In the genomic region with DNA sequence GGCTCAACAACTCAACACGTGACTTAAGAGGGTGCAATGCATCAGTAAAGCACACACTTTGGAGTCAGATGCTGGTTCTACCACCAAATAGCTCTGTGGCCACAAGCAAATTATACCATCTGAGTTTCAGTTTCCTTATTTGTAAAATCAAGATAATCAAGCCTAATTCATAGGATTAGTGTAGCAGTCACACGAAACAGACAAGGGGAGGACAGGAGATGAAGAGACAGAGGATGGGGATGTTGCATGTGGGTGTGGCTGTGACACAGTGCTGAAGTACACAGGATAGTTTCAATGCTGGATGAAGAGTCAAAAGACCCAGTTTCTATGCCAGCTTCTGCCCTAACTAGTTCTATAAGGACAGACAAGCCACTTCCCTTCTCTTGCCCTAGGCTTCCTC, we compare ENCODE assay signal across 33 cellular contexts.
"Had no signal": no experiment of that assay in that cellular context is flagged by ENCODE, and none has a peak within 500 bp of the region (broad histone marks: within the 10 kb centered on the region; RNA-seq: fewer than 3 reads in every experiment).

No MANE protein-coding gene starts in this region.

- H3K4me3 ChIP-seq: ascending aorta, breast epithelium, coronary artery, dorsolateral prefrontal cortex, gastrocnemius medialis, heart right ventricle, hepatocyte had no signal

- H3K27ac ChIP-seq: ascending aorta, breast epithelium, coronary artery, foreskin keratinocyte, gastrocnemius medialis, heart right ventricle, hepatocyte had no signal

- ATAC-seq: activated CD8-positive, alpha-beta T cell treated with anti-CD3 and anti-CD28 coated beads for 36 hours; activated naive CD4-positive, alpha-beta T cell treated with anti-CD3 and anti-CD28 coated beads, Interleukin-2, amount 50 U/mL, for 72 hours; esophagus mucosa; foreskin keratinocyte; gastrocnemius medialis; heart right ventricle; T-cell had no signal

- H3K4me1 Mint-ChIP-seq: activated CD4-positive, alpha-beta T cell treated with anti-CD3 and anti-CD28 coated beads, Interleukin-2, amount 10 ng/mL, durations not matched to agents 7 days and 5 days; activated naive CD4-positive, alpha-beta T cell treated with anti-CD3 and anti-CD28 coated beads, Interleukin-2, amount 10 ng/mL, durations not matched to agents 7 days and 5 days; activated naive CD8-positive, alpha-beta T cell treated with anti-CD3 and anti-CD28 coated beads, Interleukin-2, amount 10 ng/mL, durations not matched to agents 7 days and 5 days; central memory CD8-positive, alpha-beta T cell; T-cell had no signal

- H3K27me3 ChIP-seq: ascending aorta, breast epithelium, dorsolateral prefrontal cortex, gastrocnemius medialis had no signal

- H3K27me3 Mint-ChIP-seq: activated naive CD4-positive, alpha-beta T cell treated with anti-CD3 and anti-CD28 coated beads, Interleukin-2, amount 10 ng/mL, durations not matched to agents 7 days and 5 days had no signal

- H3K4me2 ChIP-seq: hepatocyte had no signal

- H3K9me3 Mint-ChIP-seq: activated CD4-positive, alpha-beta T cell treated with anti-CD3 and anti-CD28 coated beads, Interleukin-2, amount 10 ng/mL, durations not matched to agents 7 days and 5 days; activated CD8-positive, alpha-beta T cell treated with anti-CD3 and anti-CD28 coated beads for 36 hours; activated naive CD4-positive, alpha-beta T cell treated with anti-CD3 and anti-CD28 coated beads, Interleukin-2, amount 10 ng/mL, durations not matched to agents 7 days and 5 days; activated naive CD4-positive, alpha-beta T cell treated with anti-CD3 and anti-CD28 coated beads, Interleukin-2, amount 50 U/mL, for 72 hours; activated naive CD8-positive, alpha-beta T cell treated with anti-CD3 and anti-CD28 coated beads, Interleukin-2, amount 10 ng/mL, durations not matched to agents 7 days and 5 days; activated T-cell treated with anti-CD3 and anti-CD28 coated beads, Interleukin-2, amount 50 U/mL, for 24 hours; activated T-cell treated with anti-CD3 and anti-CD28 coated beads, Interleukin-2, amount 50 U/mL, for 72 hours; central memory CD8-positive, alpha-beta T cell; dendritic cell treated with granulocyte-macrophage colony-stimulating factor and Interleukin-4, amounts not matched to agents 40 ng/mL and 50 ng/mL, for 4 days; endodermal cell; T-cell; T-helper 1 cell treated with Interleukin-12 subunit alpha and Interleukin-12 subunit beta and Interleukin-4 antibody, amounts not matched to agents 30 μg/mL and 1 μg/mL, for 36 hours had no signal

- H3K36me3 ChIP-seq: ascending aorta, breast epithelium, gastrocnemius medialis, heart right ventricle had no signal

- H3K9me3 ChIP-seq: ascending aorta, breast epithelium, gastrocnemius medialis, heart right ventricle had no signal

- H3K27ac Mint-ChIP-seq: activated CD4-positive, alpha-beta T cell treated with anti-CD3 and anti-CD28 coated beads, Interleukin-2, amount 10 ng/mL, durations not matched to agents 7 days and 5 days; activated CD8-positive, alpha-beta T cell treated with anti-CD3 and anti-CD28 coated beads for 36 hours; activated naive CD4-positive, alpha-beta T cell treated with anti-CD3 and anti-CD28 coated beads, Interleukin-2, amount 10 ng/mL, durations not matched to agents 7 days and 5 days; activated naive CD4-positive, alpha-beta T cell treated with anti-CD3 and anti-CD28 coated beads, Interleukin-2, amount 50 U/mL, for 72 hours; activated naive CD8-positive, alpha-beta T cell treated with anti-CD3 and anti-CD28 coated beads, Interleukin-2, amount 10 ng/mL, durations not matched to agents 7 days and 5 days; activated T-cell treated with anti-CD3 and anti-CD28 coated beads, Interleukin-2, amount 50 U/mL, for 24 hours; activated T-cell treated with anti-CD3 and anti-CD28 coated beads, Interleukin-2, amount 50 U/mL, for 72 hours; brain; dendritic cell treated with granulocyte-macrophage colony-stimulating factor and Interleukin-4, amounts not matched to agents 40 ng/mL and 50 ng/mL, for 4 days; endodermal cell; T-cell; T-helper 1 cell treated with Interleukin-12 subunit alpha and Interleukin-12 subunit beta and Interleukin-4 antibody, amounts not matched to agents 30 μg/mL and 1 μg/mL, for 36 hours had no signal

- H3K4me3 Mint-ChIP-seq: activated CD4-positive, alpha-beta T cell treated with anti-CD3 and anti-CD28 coated beads, Interleukin-2, amount 10 ng/mL, durations not matched to agents 7 days and 5 days; activated CD8-positive, alpha-beta T cell treated with anti-CD3 and anti-CD28 coated beads for 36 hours; activated naive CD4-positive, alpha-beta T cell treated with anti-CD3 and anti-CD28 coated beads, Interleukin-2, amount 10 ng/mL, durations not matched to agents 7 days and 5 days; activated naive CD8-positive, alpha-beta T cell treated with anti-CD3 and anti-CD28 coated beads, Interleukin-2, amount 10 ng/mL, durations not matched to agents 7 days and 5 days; activated T-cell treated with anti-CD3 and anti-CD28 coated beads, Interleukin-2, amount 50 U/mL, for 24 hours; activated T-cell treated with anti-CD3 and anti-CD28 coated beads, Interleukin-2, amount 50 U/mL, for 72 hours; brain; central memory CD8-positive, alpha-beta T cell; dendritic cell treated with granulocyte-macrophage colony-stimulating factor and Interleukin-4, amounts not matched to agents 40 ng/mL and 50 ng/mL, for 4 days; endodermal cell; T-cell; T-helper 1 cell treated with Interleukin-12 subunit alpha and Interleukin-12 subunit beta and Interleukin-4 antibody, amounts not matched to agents 30 μg/mL and 1 μg/mL, for 36 hours had no signal

- DNase-seq: activated CD4-positive, alpha-beta T cell treated with anti-CD3 and anti-CD28 coated beads for 4 hours; activated CD4-positive, alpha-beta T cell treated with anti-CD3 and anti-CD28 coated beads, Interleukin-2, amount 10 ng/mL, durations not matched to agents 7 days and 5 days; activated CD4-positive, alpha-beta T cell treated with anti-CD3 and anti-CD28 coated beads, Interleukin-2, amount 50 U/mL, for 4 hours; activated CD4-positive, CD25-positive, alpha-beta regulatory T cell; activated CD4-positive, CD25-positive, alpha-beta regulatory T cell treated with anti-CD3 and anti-CD28 coated beads, Interleukin-2, amount 50 U/mL, for 72 hours; activated CD8-positive, alpha-beta memory T cell treated with anti-CD3 and anti-CD28 coated beads for 24 hours; activated CD8-positive, alpha-beta memory T cell treated with anti-CD3 and anti-CD28 coated beads, Interleukin-2, amount 50 U/mL, for 48 hours; activated CD8-positive, alpha-beta T cell treated with anti-CD3 and anti-CD28 coated beads for 36 hours; activated gamma-delta T cell; activated naive CD4-positive, alpha-beta T cell; activated naive CD4-positive, alpha-beta T cell treated with anti-CD3 and anti-CD28 coated beads, Interleukin-2, amount 10 ng/mL, durations not matched to agents 7 days and 5 days; activated naive CD8-positive, alpha-beta T cell treated with anti-CD3 and anti-CD28 coated beads, Interleukin-2, amount 10 ng/mL, durations not matched to agents 7 days and 5 days; activated T-cell treated with anti-CD3 and anti-CD28 coated beads for 4 hours; activated T-cell treated with anti-CD3 and anti-CD28 coated beads, Interleukin-2, amount 50 U/mL, for 24 hours; activated T-cell treated with anti-CD3 and anti-CD28 coated beads, Interleukin-2, amount 50 U/mL, for 72 hours; dorsolateral prefrontal cortex; effector memory CD4-positive, alpha-beta T cell; endodermal cell; foreskin keratinocyte; gastrocnemius medialis; heart right ventricle; T-cell; T1000 had no signal

- H2AFZ ChIP-seq: hepatocyte had no signal

- H3K79me2 ChIP-seq: hepatocyte had no signal

- H3K36me3 Mint-ChIP-seq: activated naive CD4-positive, alpha-beta T cell treated with anti-CD3 and anti-CD28 coated beads, Interleukin-2, amount 10 ng/mL, durations not matched to agents 7 days and 5 days; activated naive CD4-positive, alpha-beta T cell treated with anti-CD3 and anti-CD28 coated beads, Interleukin-2, amount 50 U/mL, for 72 hours; activated naive CD8-positive, alpha-beta T cell treated with anti-CD3 and anti-CD28 coated beads, Interleukin-2, amount 10 ng/mL, durations not matched to agents 7 days and 5 days; brain; T-cell had no signal

- H3K4me1 ChIP-seq: ascending aorta, breast epithelium, foreskin keratinocyte, gastrocnemius medialis had no signal
